In the genomic region with DNA sequence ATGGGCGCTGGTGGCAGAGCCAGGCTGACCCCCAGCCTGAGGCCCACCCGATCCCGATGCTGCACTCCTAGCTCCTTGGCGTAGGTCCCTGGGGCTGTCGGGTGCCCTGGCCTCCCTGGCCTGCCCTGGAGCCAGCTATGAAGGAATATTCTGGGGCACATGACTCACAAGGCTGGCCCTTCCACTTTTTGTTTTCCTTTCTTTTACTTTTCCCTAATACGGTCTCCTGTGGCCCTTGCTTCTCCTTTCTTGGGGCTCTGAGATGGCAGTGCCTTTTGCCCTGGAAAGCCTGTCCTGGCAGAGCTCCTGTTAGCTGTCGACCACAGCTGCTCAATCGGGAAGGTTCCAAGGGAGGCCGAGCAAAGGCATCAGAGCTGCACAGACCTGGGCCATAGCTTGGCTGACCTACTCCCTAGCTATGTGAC, we compare ENCODE assay signal across 11 cellular contexts. TPM values are rescaled to one million over a fixed set of nuclear protein-coding genes. Genes with fewer than 3 reads are reported as not detected.
DNase-seq lines count a peak whose midpoint lies in the region; ATAC-seq and TF ChIP-seq lines count a peak whose summit lies in the region.
"Had no signal": no experiment of that assay in that cellular context is flagged by ENCODE, and none has a peak within 500 bp of the region (broad histone marks: within the 10 kb centered on the region; RNA-seq: fewer than 3 reads in every experiment).

No MANE protein-coding gene starts in this region.

- peak overlapping the region; percentile 85 for H3K9ac ChIP-seq in adipocyte (ENCODE audit: low read length)

- no peak for TF ChIP-seq CTCF in psoas muscle (IDR thresholded peaks at IDR 0.05)

- peak overlapping the region; percentile 85 for H3K27ac ChIP-seq in psoas muscle

- intact Hi-C loops in Right ventricle myocardium superior (cut with DNase I), result no loop called here
- intact Hi-C loops in psoas muscle (cut with DNase I), result no loop called here

- no peaks in the 10 kb centered on the region for H3K9me3 ChIP-seq in adipocyte (ENCODE audit: control insufficient read depth, low read length)
- no peaks in the 10 kb centered on the region for H3K9me3 ChIP-seq in psoas muscle
- H3K9me3 ChIP-seq: BE2C had no signal

- H3K27me3 ChIP-seq in adipocyte (replicated peaks; ENCODE audit: control insufficient read depth, insufficient read depth, low read length) (no peaks in the 10 kb centered on the region), psoas muscle (ENCODE audit: insufficient read depth in 3 of 3, low read length in 2 of 3) (no peaks in the 10 kb centered on the region)
- H3K27me3 ChIP-seq: BE2C had no signal

- H3K36me3 ChIP-seq in adipocyte (ENCODE audit: control insufficient read depth, insufficient read depth, low read length, severe bottlenecking), result no peaks in the 10 kb centered on the region
- no peaks in the 10 kb centered on the region for H3K36me3 ChIP-seq in psoas muscle (ENCODE audit: insufficient read depth in 1 of 2, low read depth in 1 of 2)
- H3K36me3 ChIP-seq: BE2C had no signal

- DNase-seq in Ammon's horn (ENCODE audit: low spot score) (peak; percentile 36), adipocyte (ENCODE audit: low read depth) (peak; percentile 54), Right ventricle myocardium superior (no peak), psoas muscle (peak in 1 of 2 donors; percentile 73), GDM1 (lab: John Stamatoyannopoulos, UW) (no peak), T-helper 9 cell (no peak)
- DNase-seq: BE2C, NCI-H2171 had no signal

- H3K4me3 ChIP-seq in adipocyte (ENCODE audit: low read length) (peak overlapping the region; percentile 59), psoas muscle (peak overlapping the region; percentile 15)

- peak; percentile 70 for ATAC-seq in Right ventricle myocardium superior (ENCODE audit: poor library complexity)
- ATAC-seq in psoas muscle, result peak; percentile 61 to 77 (median 71)
- no peak for ATAC-seq in GM21723 (IDR thresholded peaks at IDR 0.05; ENCODE audit: unreplicated experiment)
- ATAC-seq in HG02588 (IDR thresholded peaks at IDR 0.05; ENCODE audit: unreplicated experiment), result no peak

- H3K4me1 ChIP-seq in adipocyte (ENCODE audit: control insufficient read depth, insufficient read depth, low read length), result peaks cover 79% of the 10 kb centered on the region
- peaks cover 48% of the 10 kb centered on the region for H3K4me1 ChIP-seq in psoas muscle
- H3K4me1 ChIP-seq: BE2C had no signal

- 24 to 38% (median 25%) methylated on average over 7 to 9 of the region's 9 CpGs for WGBS in psoas muscle, 3 donors

RNA-seq across cellular contexts. Expression of a gene that starts 22.1 kb away (rescaled TPM):
- total RNA-seq in Right ventricle myocardium superior (55.6 TPM), psoas muscle (100 to 1,000 TPM in 1 of 4 donors, 10 to 100 TPM in 3; 25.6 to 108 (median 43.3) TPM)
- polyA plus RNA-seq in psoas muscle, result 10 to 100 TPM; 18.8 to 52.5 (median 36.1) TPM
- total RNA-seq: T-helper 2 cell treated with Interferon-gamma antibody and Interleukin-4, amounts not matched to agents 100 ng/mL and 5 ng/mL, for 36 hours had no signal

Comparison
In these comparisons a context has a peak if more than half of its experiments do, and no peak if none do; other contexts are left out.
1. DNase-seq: peak in Ammon's horn (single experiment) and adipocyte (single experiment); none in Right ventricle myocardium superior (single experiment), GDM1 (single experiment) and T-helper 9 cell (single experiment).
2. ATAC-seq: peak in Right ventricle myocardium superior (single experiment) and psoas muscle (4 of 4); none in GM21723 (single experiment) and HG02588 (single experiment).